8 cellular contexts compared by ENCODE assay signal in the genomic region with DNA sequence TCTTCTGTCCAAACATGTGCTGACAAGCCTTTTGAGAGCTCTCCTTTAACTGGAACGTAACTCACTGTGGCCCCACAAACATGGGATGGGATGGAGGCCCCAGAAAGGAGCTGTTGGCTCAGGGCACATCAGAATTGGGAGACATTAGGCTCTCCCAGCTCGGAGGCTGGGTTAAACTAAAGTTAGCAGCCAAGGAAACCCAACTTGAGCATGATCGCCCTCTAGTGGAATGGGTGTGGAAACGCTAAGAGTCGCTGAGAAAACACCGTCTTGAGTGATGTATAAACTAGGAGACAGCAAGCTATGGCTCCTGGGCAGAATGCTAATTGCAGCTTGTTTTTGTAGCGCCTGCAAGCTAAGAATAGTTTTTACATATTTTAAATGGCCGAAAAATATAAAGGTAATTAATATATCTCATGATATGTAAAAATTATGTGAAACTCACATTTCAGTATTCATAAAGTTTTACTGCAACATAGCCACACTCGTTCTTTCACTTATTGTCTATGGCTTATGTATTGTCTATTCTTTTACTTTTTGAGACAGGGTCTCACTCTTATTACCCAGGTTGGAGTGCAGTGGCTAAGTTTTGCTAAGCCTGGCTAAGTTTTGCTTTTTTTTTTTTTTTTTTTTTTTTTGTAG.
DNase-seq lines count a peak whose midpoint lies in the region; ATAC-seq, FAIRE-seq and TF ChIP-seq lines count a peak whose summit lies in the region.

No MANE protein-coding gene starts in this region.

- H4K20me1 ChIP-seq in GM12878 (ENCODE audit: control insufficient read depth, insufficient read depth), result no peaks in the 10 kb centered on the region

- H3K27me3 ChIP-seq in BJ (ENCODE audit: control insufficient read depth, insufficient read depth, low read length) (no peaks in the 10 kb centered on the region), GM12878 (replicated peaks in 1 of 2; ENCODE audit: control insufficient read depth in 2 of 2, insufficient read depth in 2 of 2, low read length in 1 of 2) (no peaks in the 10 kb centered on the region; a peak in 1 of 4 replicates), iPS DF 6.9 (ENCODE audit: control insufficient read depth, insufficient read depth, low read length) (no peaks in the 10 kb centered on the region)

- SMC1A ChIA-PET in GM12878 (lab: Charles Lee; ENCODE audit: uncharacterized antibody, unreplicated experiment), result interaction anchor here (0.5 to 2.1 kb wide), 11 partner anchors 9 to 602 kb away, joined by 3 to 18 read pairs (median 4); no protein-coding TSS in a partner anchor

- H3K27ac ChIP-seq in GM12878 (ENCODE audit: control insufficient read depth, insufficient read depth), result no peak overlapping the region
- H3K27ac ChIP-seq in iPS DF 6.9 (ENCODE audit: low read length), result no peak overlapping the region

- CTCF ChIA-PET in BJ (lab: Yijun Ruan, JAX) (interaction anchor here (0.6 to 4.9 kb wide), 27 partner anchors 10 to 254 kb away, joined by 3 to 28 read pairs (median 4); no protein-coding TSS in a partner anchor), GM12878 (lab: Yijun Ruan, JAX) (interaction anchor here (0.6 to 3.2 kb wide), 29 partner anchors 9 to 628 kb away, joined by 3 to 39 read pairs (median 4); partner anchors contain the start of gene CCDC14)

- POLR2A ChIA-PET in BJ (lab: Charles Lee) (interaction anchor here (0.6 kb wide), 1 partner anchor 153 kb away, joined by 24 read pairs; no protein-coding TSS in a partner anchor), GM12878 (lab: Charles Lee) (no interaction called here)

- TF ChIP-seq EP300 in GM12878 (IDR thresholded peaks at IDR 0.05; ENCODE audit: borderline replicate concordance in 1 of 2, control insufficient read depth in 1 of 2, low read depth in 2 of 2, low read length in 2 of 2), result no peak

- ATAC-seq in SK-N-SH treated with all-trans-retinoic acid at 6 μM for 48 hours, result peak; percentile 55
- ATAC-seq in GM12878, result peak; percentile 90
- no peak for ATAC-seq in HG03108 (IDR thresholded peaks at IDR 0.05; ENCODE audit: unreplicated experiment)

- no peak overlapping the region for H3K4me3 ChIP-seq in BJ (ENCODE audit: low read depth, low read length)
- no peak overlapping the region for H3K4me3 ChIP-seq in GM12878
- H3K4me3 ChIP-seq in iPS DF 6.9 (ENCODE audit: low read length), result no peak overlapping the region

- in situ Hi-C loops in GM12878 (cut with MboI), result no loop called here

- TF ChIP-seq RAD21 in GM12878 (IDR thresholded peaks at IDR 0.05; ENCODE audit: insufficient read depth, low read depth, low read length), result peak; percentile 67

- no peak for TF ChIP-seq POLR2A in GM12878 (IDR thresholded peaks at IDR 0.05; ENCODE audit: low read depth, low read length)

- H3K4me1 ChIP-seq in GM12878 (ENCODE audit: control insufficient read depth, insufficient read depth, low read length), result no peaks in the 10 kb centered on the region
- no peaks in the 10 kb centered on the region for H3K4me1 ChIP-seq in iPS DF 6.9 (ENCODE audit: control insufficient read depth, insufficient read depth, low read length)

- 8% methylated on average over 9 of the region's 9 CpGs for WGBS in GM12878 (ENCODE audit: insufficient coverage, insufficient replicate concordance, low lambda C conversion rate, missing lambda C conversion rate)
- no CpG with 5 or more reads among the region's 9 CpGs for WGBS in iPS DF 6.9 (ENCODE audit: insufficient coverage, insufficient read length)

- peak; percentile 92 for FAIRE-seq in GM19239 (lab: Jason Lieb, UNC)
- peak; percentile 97 for FAIRE-seq in GM12878 (lab: Jason Lieb, UNC)

- intact Hi-C loops in GM12878 (cut with micrococcal nuclease; ENCODE audit: unreplicated experiment), result no loop called here

- H3K9me3 ChIP-seq in GM12878 (replicated peaks; ENCODE audit: control insufficient read depth, insufficient read depth, low read length), result no peaks in the 10 kb centered on the region
- H3K9me3 ChIP-seq in iPS DF 6.9 (ENCODE audit: control insufficient read depth, insufficient read depth, low read length), result no peaks in the 10 kb centered on the region

- peaks cover 29% of the 10 kb centered on the region for H3K36me3 ChIP-seq in BJ (ENCODE audit: control insufficient read depth, insufficient read depth, low read length)
- no peaks in the 10 kb centered on the region for H3K36me3 ChIP-seq in GM12878 (ENCODE audit: control insufficient read depth in 2 of 2, insufficient read depth in 2 of 2, low read length in 1 of 2)
- H3K36me3 ChIP-seq in iPS DF 6.9 (ENCODE audit: control insufficient read depth, insufficient read depth, low read length), result no peaks in the 10 kb centered on the region

- H3K9ac ChIP-seq in GM12878 (ENCODE audit: control insufficient read depth, insufficient read depth, low read length), result no peak overlapping the region

- RAD21 ChIA-PET in GM12878 (lab: Charles Lee; ENCODE audit: unreplicated experiment), result interaction anchor here (0.6 to 2.0 kb wide), 4 partner anchors 33 to 161 kb away, joined by 3 to 18 read pairs (median 4); no protein-coding TSS in a partner anchor

- no peak overlapping the region; the same call in 1 of the 2 replicates for H2AFZ ChIP-seq in GM12878 (ENCODE audit: control insufficient read depth, low read depth, low read length)

- no TSS peak for BruUV-seq in GM12878 (replicated peaks; lab: Mats Ljungman, UMichigan)

- DNase-seq in BJ (ENCODE audit: low read depth) (no peak), GM19239 (ENCODE audit: insufficient read length, low spot score) (peak; percentile 67), NCI-H128 (lab: John Stamatoyannopoulos, UW; ENCODE audit: unreplicated experiment) (peak; percentile 76), GM12878 (ENCODE audit: low read depth, low spot score) (peak; percentile 27), iPS DF 6.9 (ENCODE audit: low read depth, low spot score) (peak; percentile 68), smooth muscle cell of the brain vasculature (ENCODE audit: low read depth, low spot score) (peak; percentile 64)

- H3K4me2 ChIP-seq in GM12878 (ENCODE audit: control insufficient read depth, insufficient read depth), result no peak overlapping the region

- peak; percentile 84 for TF ChIP-seq CTCF in BJ (IDR thresholded peaks at IDR 0.05; ENCODE audit: insufficient read depth, low read depth, low read length)
- peak; percentile 81 to 89 (median 87) for TF ChIP-seq CTCF in GM12878 (IDR thresholded peaks at IDR 0.05 in 2 of 3, conservative IDR thresholded peaks at IDR 0.05 in 1 of 3; ENCODE audit: control insufficient read depth in 2 of 3, extremely low read depth in 1 of 3, insufficient read depth in 1 of 3, low read depth in 3 of 3, low read length in 3 of 3)

- H3K79me2 ChIP-seq in GM12878 (ENCODE audit: control insufficient read depth, insufficient read depth, low read length), result no peaks in the 10 kb centered on the region

TF ChIP-seq in SK-N-SH treated with all-trans-retinoic acid at 6 μM for 48 hours, 23 proteins besides CTCF, POLR2A, EP300 and RAD21 (continues in another document):
- TF ChIP-seq, protein P1, sequence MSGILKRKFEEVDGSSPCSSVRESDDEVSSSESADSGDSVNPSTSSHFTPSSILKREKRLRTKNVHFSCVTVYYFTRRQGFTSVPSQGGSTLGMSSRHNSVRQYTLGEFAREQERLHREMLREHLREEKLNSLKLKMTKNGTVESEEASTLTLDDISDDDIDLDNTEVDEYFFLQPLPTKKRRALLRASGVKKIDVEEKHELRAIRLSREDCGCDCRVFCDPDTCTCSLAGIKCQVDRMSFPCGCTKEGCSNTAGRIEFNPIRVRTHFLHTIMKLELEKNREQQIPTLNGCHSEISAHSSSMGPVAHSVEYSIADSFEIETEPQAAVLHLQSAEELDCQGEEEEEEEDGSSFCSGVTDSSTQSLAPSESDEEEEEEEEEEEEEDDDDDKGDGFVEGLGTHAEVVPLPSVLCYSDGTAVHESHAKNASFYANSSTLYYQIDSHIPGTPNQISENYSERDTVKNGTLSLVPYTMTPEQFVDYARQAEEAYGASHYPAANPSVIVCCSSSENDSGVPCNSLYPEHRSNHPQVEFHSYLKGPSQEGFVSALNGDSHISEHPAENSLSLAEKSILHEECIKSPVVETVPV (CRISPR knock-in tag; IDR thresholded peaks at IDR 0.05), result no peak
- no peak for TF ChIP-seq ZNF8 (CRISPR knock-in tag; IDR thresholded peaks at IDR 0.05)

TF ChIP-seq in GM12878, 131 proteins besides CTCF, POLR2A, EP300 and RAD21 (continues in another document):
- TF ChIP-seq SREBF2 (IDR thresholded peaks at IDR 0.05; ENCODE audit: low read length) (no peak), CEBPB (IDR thresholded peaks at IDR 0.05; ENCODE audit: borderline replicate concordance in 1 of 2, low read depth in 2 of 2, low read length in 2 of 2) (no peak), POLR2AphosphoS2 (IDR thresholded peaks at IDR 0.05; ENCODE audit: low read depth, low read length) (no peak), IKZF1 (conservative IDR thresholded peaks at IDR 0.05) (no peak)
- TF ChIP-seq, protein P2, sequence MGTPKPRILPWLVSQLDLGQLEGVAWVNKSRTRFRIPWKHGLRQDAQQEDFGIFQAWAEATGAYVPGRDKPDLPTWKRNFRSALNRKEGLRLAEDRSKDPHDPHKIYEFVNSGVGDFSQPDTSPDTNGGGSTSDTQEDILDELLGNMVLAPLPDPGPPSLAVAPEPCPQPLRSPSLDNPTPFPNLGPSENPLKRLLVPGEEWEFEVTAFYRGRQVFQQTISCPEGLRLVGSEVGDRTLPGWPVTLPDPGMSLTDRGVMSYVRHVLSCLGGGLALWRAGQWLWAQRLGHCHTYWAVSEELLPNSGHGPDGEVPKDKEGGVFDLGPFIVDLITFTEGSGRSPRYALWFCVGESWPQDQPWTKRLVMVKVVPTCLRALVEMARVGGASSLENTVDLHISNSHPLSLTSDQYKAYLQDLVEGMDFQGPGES (IDR thresholded peaks at IDR 0.05), result no peak
